Comparison of ENCODE assay signal across 10 cellular contexts in genomic region chr11:11510939-11511338, GRCh38.
A peak's percentile ranks its signal among the peaks of the same experiment; 100 is the strongest.
DNase-seq lines count a peak whose midpoint lies in the region; ATAC-seq and TF ChIP-seq lines count a peak whose summit lies in the region.
"Had no signal": no experiment of that assay in that cellular context is flagged by ENCODE, and none has a peak within 500 bp of the region (broad histone marks: within the 10 kb centered on the region; RNA-seq: fewer than 3 reads in every experiment).

No MANE protein-coding gene starts in this region.

- H3K27ac Mint-ChIP-seq in activated naive CD8-positive, alpha-beta T cell treated with anti-CD3 and anti-CD28 coated beads, Interleukin-2, amount 50 U/mL, for 24 hours: no peak overlapping the region

- WGBS in adrenal gland, 4 donors: 33 to 60% (median 51%) methylated on average over 1 to 10 of the region's 10 CpGs
- WGBS in testis, 2 donors: 53 to 61% methylated on average over 10 of the region's 10 CpGs

- H3K36me3 ChIP-seq in adrenal gland (replicated peaks in 1 of 2) (no peaks in the 10 kb centered on the region), testis (ENCODE audit: low read depth, missing control alignments) (no peaks in the 10 kb centered on the region)

- H3K4me3 Mint-ChIP-seq in activated naive CD8-positive, alpha-beta T cell treated with anti-CD3 and anti-CD28 coated beads, Interleukin-2, amount 50 U/mL, for 24 hours: no peak overlapping the region

- H3K27ac ChIP-seq in adrenal gland (no peak overlapping the region), testis (no peak overlapping the region)
- H3K27ac ChIP-seq: KMS-11 had no signal

- H3K4me3 ChIP-seq in adrenal gland: no peak overlapping the region
- H3K4me3 ChIP-seq in testis: no peak overlapping the region

- DNase-seq in NCI-H146 (lab: John Stamatoyannopoulos, UW): peak; percentile 90
- peak in 5 of 7 donors; percentile 29 to 43 (median 40) for DNase-seq in adrenal gland
- peak; percentile 53 for DNase-seq in iPS-NIHi11 (ENCODE audit: low spot score)
- peak; percentile 37 for DNase-seq in testis
- no peak for DNase-seq in activated naive CD4-positive, alpha-beta T cell (lab: John Stamatoyannopoulos, UW)
- DNase-seq in NAMALWA (ENCODE audit: low spot score): no peak
- DNase-seq in activated naive CD8-positive, alpha-beta T cell treated with anti-CD3 and anti-CD28 coated beads, Interleukin-2, amount 50 U/mL, for 24 hours: no peak
- DNase-seq: stimulated activated CD8-positive, alpha-beta memory T cell treated with anti-CD3 and anti-CD28 coated beads, Interleukin-4, amount 100 ng/mL, for 48 hours had no signal

- no peaks in the 10 kb centered on the region for H3K36me3 Mint-ChIP-seq in activated naive CD8-positive, alpha-beta T cell treated with anti-CD3 and anti-CD28 coated beads, Interleukin-2, amount 50 U/mL, for 24 hours (ENCODE audit: low read depth)

- no peaks in the 10 kb centered on the region for H3K4me1 Mint-ChIP-seq in activated naive CD8-positive, alpha-beta T cell treated with anti-CD3 and anti-CD28 coated beads, Interleukin-2, amount 50 U/mL, for 24 hours

- H3K9me3 ChIP-seq in adrenal gland (replicated peaks in 1 of 3) (no peaks in the 10 kb centered on the region), testis (no peaks in the 10 kb centered on the region)

- no peaks in the 10 kb centered on the region for H3K9me3 Mint-ChIP-seq in activated naive CD8-positive, alpha-beta T cell treated with anti-CD3 and anti-CD28 coated beads, Interleukin-2, amount 50 U/mL, for 24 hours

- peaks cover 0 to 6% of the 10 kb centered on the region in 2 donors for H3K4me1 ChIP-seq in adrenal gland (replicated peaks in 1 of 2)
- peaks cover 5% of the 10 kb centered on the region for H3K4me1 ChIP-seq in testis

- H3K27me3 Mint-ChIP-seq in activated naive CD8-positive, alpha-beta T cell treated with anti-CD3 and anti-CD28 coated beads, Interleukin-2, amount 50 U/mL, for 24 hours: peaks cover 2% of the 10 kb centered on the region

- ATAC-seq in GM19455 (IDR thresholded peaks at IDR 0.05; ENCODE audit: unreplicated experiment): no peak
- ATAC-seq in activated naive CD8-positive, alpha-beta T cell treated with anti-CD3 and anti-CD28 coated beads, Interleukin-2, amount 50 U/mL, for 24 hours: no peak

- intact Hi-C loops in adrenal gland (cut with DNase I): no loop called here
- intact Hi-C loops in testis (cut with DNase I; ENCODE audit: low total_unique reads): no loop called here

- no peaks in the 10 kb centered on the region for H3K27me3 ChIP-seq in adrenal gland
- H3K27me3 ChIP-seq in testis: no peaks in the 10 kb centered on the region

- TF ChIP-seq CTCF in adrenal gland (IDR thresholded peaks at IDR 0.05) (no peak), testis (IDR thresholded peaks at IDR 0.05) (no peak)

- no peak for TF ChIP-seq POLR2A in adrenal gland (IDR thresholded peaks at IDR 0.05)
- no peak for TF ChIP-seq POLR2A in testis (IDR thresholded peaks at IDR 0.05)

Comparison
In these comparisons a context has a peak if more than half of its experiments do, and no peak if none do; other contexts are left out.
1. DNase-seq: peak in NCI-H146 (single experiment), adrenal gland (5 of 7), iPS-NIHi11 (single experiment) and testis (single experiment); none in activated naive CD4-positive, alpha-beta T cell (0 of 4), NAMALWA (single experiment) and activated naive CD8-positive, alpha-beta T cell treated with anti-CD3 and anti-CD28 coated beads, Interleukin-2, amount 50 U/mL, for 24 hours (single experiment).